In the genomic region with DNA sequence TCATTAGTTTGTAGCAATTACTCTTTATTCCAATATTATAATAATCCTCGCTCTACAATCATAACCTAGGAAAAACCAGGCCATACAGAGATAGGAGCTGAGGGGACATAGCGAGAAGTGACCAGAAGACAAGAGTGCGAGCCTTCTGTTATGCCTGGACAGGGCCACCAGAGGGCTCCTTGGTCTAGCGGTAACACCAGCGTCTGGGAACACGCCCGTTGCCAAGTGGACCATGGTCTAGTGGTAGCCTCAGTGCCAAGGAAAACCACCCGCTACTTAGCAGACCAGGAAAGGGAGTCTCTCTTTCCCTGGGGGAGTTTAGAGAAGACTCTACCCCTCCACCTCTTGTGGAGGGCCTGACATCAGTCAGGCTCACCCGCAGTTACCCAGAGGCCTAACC, we compare ENCODE assay signal across 11 cellular contexts. TPM values are rescaled to one million over a fixed set of nuclear protein-coding genes. Genes with fewer than 3 reads are reported as not detected.
DNase-seq lines count a peak whose midpoint lies in the region; ATAC-seq, FAIRE-seq and TF ChIP-seq lines count a peak whose summit lies in the region.
"Not testable (repeated sequence)": the region's sequence is repeated elsewhere in the genome, so short reads cannot be mapped to it uniquely, and the experiment has no call there.
"Had no signal": no experiment of that assay in that cellular context is flagged by ENCODE, and none has a peak within 500 bp of the region (broad histone marks: within the 10 kb centered on the region; RNA-seq: fewer than 3 reads in every experiment).

No MANE protein-coding gene starts in this region.

- H3K27me3 ChIP-seq in HepG2 (ENCODE audit: control insufficient read depth in 1 of 2, insufficient read depth in 2 of 2, low read length in 2 of 2): peaks cover 2 to 22% of the 10 kb centered on the region in 2 experiments

- in situ Hi-C loops in HepG2 (cut with HindIII; ENCODE audit: extremely low pct_ligation_motif_present, low pct_unique_long_range_greater_than_20kb): not testable (repeated sequence)

- peak; percentile 57 for TF ChIP-seq CTCF in AG09319 (IDR thresholded peaks at IDR 0.05; ENCODE audit: low read depth, low read length)
- TF ChIP-seq CTCF in GM12874 (IDR thresholded peaks at IDR 0.05; ENCODE audit: insufficient read depth, low read depth, low read length): peak; percentile 60
- TF ChIP-seq CTCF in fibroblast of mammary gland (conservative IDR thresholded peaks at IDR 0.05; ENCODE audit: control insufficient read depth, insufficient read depth, low read depth, low read length): peak; percentile 51
- TF ChIP-seq CTCF in HepG2 (CRISPR knock-in tag; IDR thresholded peaks at IDR 0.05): peak; percentile 87

- BruUV-seq in HepG2 (replicated peaks; lab: Mats Ljungman, UMichigan): not testable (repeated sequence)

- TF ChIP-seq EP300 in HepG2 (IDR thresholded peaks at IDR 0.05; ENCODE audit: low read depth in 2 of 2, low read length in 2 of 2); HepG2 (CRISPR knock-in tag; IDR thresholded peaks at IDR 0.05; ENCODE audit: borderline replicate concordance): not testable (repeated sequence)

- POLR2A ChIA-PET in HepG2 (lab: Yijun Ruan, JAX): not testable (repeated sequence)

- H3K4me2 ChIP-seq in HepG2 (ENCODE audit: low read depth, low read length): not testable (repeated sequence)

- CTCF ChIA-PET in HepG2 (lab: Yijun Ruan, JAX; ENCODE audit: low intra/inter-chr PET ratio, low total read pairs): interaction anchor here (0.8 kb wide), 1 partner anchor 133 kb away, joined by 3 read pairs; no protein-coding TSS in a partner anchor

- not testable (repeated sequence) for TF ChIP-seq POLR2A in HepG2 (IDR thresholded peaks at IDR 0.05; ENCODE audit: insufficient read depth in 1 of 2, low read depth in 2 of 2, low read length in 2 of 2)

- H3K36me3 ChIP-seq in HepG2 (replicated peaks in 1 of 2; ENCODE audit: control insufficient read depth in 1 of 2, insufficient read depth in 2 of 2, low read length in 2 of 2): not testable (repeated sequence)

- not testable (repeated sequence) for H3K4me3 ChIP-seq in fibroblast of mammary gland (ENCODE audit: control insufficient read depth, low read depth, low read length); HepG2 (replicated peaks in 1 of 3; ENCODE audit: insufficient read depth in 1 of 3, low read depth in 2 of 3, low read length in 3 of 3)

- H3K4me1 ChIP-seq in HepG2 (ENCODE audit: insufficient read depth, low read length): not testable (repeated sequence)

- ATAC-seq in HepG2, sciatic nerve: not testable (repeated sequence)

- WGBS in HepG2 (ENCODE audit: low lambda C conversion rate): 8% methylated on average over 8 of the region's 9 CpGs

- FAIRE-seq in HepG2 (lab: Jason Lieb, UNC): peak; percentile 46

- H2AFZ ChIP-seq in HepG2 (ENCODE audit: low read length): not testable (repeated sequence)

- DNase-seq in AG09319 (ENCODE audit: extremely low read depth, low read depth) (peak; percentile 30), NCI-H1105 (lab: John Stamatoyannopoulos, UW) (peak; percentile 39), RPMI8226 (peak; percentile 19), amygdala (lab: John Stamatoyannopoulos, UW) (peak in 33 of 56 donors; percentile 2 to 73 (median 32)), fibroblast of mammary gland (ENCODE audit: low read depth) (peak; percentile 64), HepG2 (ENCODE audit: low spot score) (peak; percentile 20), sciatic nerve (ENCODE audit: low spot score) (peak; percentile 81)

- H3K27ac ChIP-seq in HepG2 (ENCODE audit: extremely low read length, insufficient read depth, low read length): not testable (repeated sequence)

- not testable (repeated sequence) for H3K9ac ChIP-seq in HepG2 (ENCODE audit: insufficient read depth, low read depth, low read length)

- not testable (repeated sequence) for H3K9me3 ChIP-seq in HepG2 (ENCODE audit: low read length)

- intact Hi-C loops in HepG2 (cut with micrococcal nuclease; ENCODE audit: unreplicated experiment); sciatic nerve (cut with DNase I): not testable (repeated sequence)

- TF ChIP-seq RAD21 in HepG2 (CRISPR knock-in tag; IDR thresholded peaks at IDR 0.05): peak; percentile 66

- H3K79me2 ChIP-seq in HepG2 (ENCODE audit: insufficient read depth, low read length): not testable (repeated sequence)

- not testable (repeated sequence) for H4K20me1 ChIP-seq in HepG2 (ENCODE audit: insufficient read depth, low read length)

RNA-seq across cellular contexts. Expression of a gene that starts 2.4 kb away (rescaled TPM):
- total RNA-seq in HepG2 (2016; rRNA removed; fragmentation: Illumina TruSeq; extraction: Trizol) (not detected in 2 replicates), sciatic nerve (not detected)
- not detected in 2 replicates for total RNA-seq in HepG2 (2016; cell fraction: cytosol; rRNA removed; fragmentation: Illumina TruSeq; extraction: Trizol; ENCODE audit: low read depth)
- total RNA-seq in HepG2 (2016; cell fraction: insoluble cytoplasmic fraction; rRNA removed; fragmentation: Illumina TruSeq; extraction: Trizol): not detected in 2 replicates
- not detected in 2 replicates for total RNA-seq in HepG2 (2016; cell fraction: membrane; rRNA removed; fragmentation: Illumina TruSeq; extraction: Trizol)
- total RNA-seq in HepG2 (2016; cell fraction: nucleus; rRNA removed; fragmentation: Illumina TruSeq; extraction: Trizol): not detected in 2 replicates
- polyA plus RNA-seq in HepG2 (2011; rRNA removed): not detected in 2 replicates
- polyA plus RNA-seq in HepG2 (2011; cell fraction: cytosol; rRNA removed): not detected in 2 replicates
- not detected in 2 replicates for polyA plus RNA-seq in HepG2 (2011; cell fraction: nucleus; rRNA removed)
- not detected in 2 replicates for polyA plus RNA-seq in HepG2 (2012)
- not detected in 2 replicates for polyA plus RNA-seq in HepG2 (2016; cell fraction: cytosol; fragmentation: Illumina TruSeq; extraction: Trizol; ENCODE audit: low read depth)
- not detected in 2 replicates for polyA plus RNA-seq in HepG2 (2016; cell fraction: insoluble cytoplasmic fraction; fragmentation: Illumina TruSeq; extraction: Trizol; ENCODE audit: low read depth)
- not detected in 2 replicates for polyA plus RNA-seq in HepG2 (2016; cell fraction: membrane; fragmentation: Illumina TruSeq; extraction: Trizol; ENCODE audit: low read depth)
- not detected in 2 replicates for polyA plus RNA-seq in HepG2 (2016; cell fraction: nucleus; fragmentation: Illumina TruSeq; extraction: Trizol; ENCODE audit: insufficient read depth, low read depth)
- polyA minus RNA-seq in HepG2 (2011; rRNA and poly(A)+ RNA removed; ENCODE audit: low replicate concordance): not detected in 2 replicates
- polyA minus RNA-seq in HepG2 (2011; cell fraction: cytosol; rRNA and poly(A)+ RNA removed): not detected in 2 replicates
- not detected in 2 replicates for polyA minus RNA-seq in HepG2 (2011; cell fraction: nucleus; rRNA and poly(A)+ RNA removed)
- total RNA-seq: CD4-positive, alpha-beta memory T cell; T-helper 17 cell had no signal
- polyA plus RNA-seq: CD4-positive, alpha-beta memory T cell had no signal

RNA-seq across cellular contexts. Expression of a gene that starts 10.3 kb away (rescaled TPM):
- total RNA-seq in HepG2 (2016; rRNA removed; fragmentation: Illumina TruSeq; extraction: Trizol): not detected in 2 replicates
- total RNA-seq in HepG2 (2016; cell fraction: cytosol; rRNA removed; fragmentation: Illumina TruSeq; extraction: Trizol; ENCODE audit: low read depth): not detected in 2 replicates
- not detected in 2 replicates for total RNA-seq in HepG2 (2016; cell fraction: insoluble cytoplasmic fraction; rRNA removed; fragmentation: Illumina TruSeq; extraction: Trizol)
- not detected in 2 replicates for total RNA-seq in HepG2 (2016; cell fraction: membrane; rRNA removed; fragmentation: Illumina TruSeq; extraction: Trizol)
- not detected in 2 replicates for total RNA-seq in HepG2 (2016; cell fraction: nucleus; rRNA removed; fragmentation: Illumina TruSeq; extraction: Trizol)
- polyA plus RNA-seq in HepG2 (2011; rRNA removed): not detected in 2 replicates
- not detected in 2 replicates for polyA plus RNA-seq in HepG2 (2011; cell fraction: cytosol; rRNA removed)
- polyA plus RNA-seq in HepG2 (2011; cell fraction: nucleus; rRNA removed): not detected in 2 replicates
- polyA plus RNA-seq in HepG2 (2012): not detected in 2 replicates
- polyA plus RNA-seq in HepG2 (2016; cell fraction: cytosol; fragmentation: Illumina TruSeq; extraction: Trizol; ENCODE audit: low read depth): not detected in 2 replicates
- not detected in 2 replicates for polyA plus RNA-seq in HepG2 (2016; cell fraction: insoluble cytoplasmic fraction; fragmentation: Illumina TruSeq; extraction: Trizol; ENCODE audit: low read depth)
- polyA plus RNA-seq in HepG2 (2016; cell fraction: membrane; fragmentation: Illumina TruSeq; extraction: Trizol; ENCODE audit: low read depth): not detected in 2 replicates
- not detected in 2 replicates for polyA plus RNA-seq in HepG2 (2016; cell fraction: nucleus; fragmentation: Illumina TruSeq; extraction: Trizol; ENCODE audit: insufficient read depth, low read depth)
- polyA minus RNA-seq in HepG2 (2011; rRNA and poly(A)+ RNA removed; ENCODE audit: low replicate concordance): not detected in 2 replicates
- not detected in 2 replicates for polyA minus RNA-seq in HepG2 (2011; cell fraction: cytosol; rRNA and poly(A)+ RNA removed)
- polyA minus RNA-seq in HepG2 (2011; cell fraction: nucleus; rRNA and poly(A)+ RNA removed): not detected in 2 replicates
- total RNA-seq in sciatic nerve: not detected
- total RNA-seq: CD4-positive, alpha-beta memory T cell; occipital lobe; T-helper 17 cell had no signal
- polyA plus RNA-seq: CD4-positive, alpha-beta memory T cell had no signal

RNA-seq across cellular contexts. Expression of a gene that starts 10.4 kb away (rescaled TPM):
- total RNA-seq in HepG2 (2016; rRNA removed; fragmentation: Illumina TruSeq; extraction: Trizol): 85.9 and 150 TPM in 2 replicates
- 11.5 and 14.5 TPM in 2 replicates for total RNA-seq in HepG2 (2016; cell fraction: cytosol; rRNA removed; fragmentation: Illumina TruSeq; extraction: Trizol; ENCODE audit: low read depth)
- 75.6 and 153 TPM in 2 replicates for total RNA-seq in HepG2 (2016; cell fraction: insoluble cytoplasmic fraction; rRNA removed; fragmentation: Illumina TruSeq; extraction: Trizol)
- total RNA-seq in HepG2 (2016; cell fraction: membrane; rRNA removed; fragmentation: Illumina TruSeq; extraction: Trizol): 24.7 and 25.3 TPM in 2 replicates
- total RNA-seq in HepG2 (2016; cell fraction: nucleus; rRNA removed; fragmentation: Illumina TruSeq; extraction: Trizol): 111 and 131 TPM in 2 replicates
- 210 and 272 TPM in 2 replicates for polyA plus RNA-seq in HepG2 (2011; rRNA removed)
- polyA plus RNA-seq in HepG2 (2011; cell fraction: cytosol; rRNA removed): 54.3 and 101 TPM in 2 replicates
- 2,510 and 2,895 TPM in 2 replicates for polyA plus RNA-seq in HepG2 (2011; cell fraction: nucleus; rRNA removed)
- polyA plus RNA-seq in HepG2 (2012): 150 and 238 TPM in 2 replicates
- polyA plus RNA-seq in HepG2 (2016; cell fraction: cytosol; fragmentation: Illumina TruSeq; extraction: Trizol; ENCODE audit: low read depth): 10.9 and 11.3 TPM in 2 replicates
- polyA plus RNA-seq in HepG2 (2016; cell fraction: insoluble cytoplasmic fraction; fragmentation: Illumina TruSeq; extraction: Trizol; ENCODE audit: low read depth): 110 and 134 TPM in 2 replicates
- 12.6 and 14.1 TPM in 2 replicates for polyA plus RNA-seq in HepG2 (2016; cell fraction: membrane; fragmentation: Illumina TruSeq; extraction: Trizol; ENCODE audit: low read depth)
- 389 and 398 TPM in 2 replicates for polyA plus RNA-seq in HepG2 (2016; cell fraction: nucleus; fragmentation: Illumina TruSeq; extraction: Trizol; ENCODE audit: insufficient read depth, low read depth)
- 69.0 and 98.0 TPM in 2 replicates for polyA minus RNA-seq in HepG2 (2011; rRNA and poly(A)+ RNA removed; ENCODE audit: low replicate concordance)
- polyA minus RNA-seq in HepG2 (2011; cell fraction: cytosol; rRNA and poly(A)+ RNA removed): 31.5 and 36.6 TPM in 2 replicates
- polyA minus RNA-seq in HepG2 (2011; cell fraction: nucleus; rRNA and poly(A)+ RNA removed): 105 and 134 TPM in 2 replicates
- 299 TPM for total RNA-seq in sciatic nerve

RNA-seq across cellular contexts. Expression of a gene that starts 17.3 kb away (rescaled TPM):
- total RNA-seq in HepG2 (2016; rRNA removed; fragmentation: Illumina TruSeq; extraction: Trizol) (not detected in 2 replicates), sciatic nerve (not detected)
- total RNA-seq in HepG2 (2016; cell fraction: cytosol; rRNA removed; fragmentation: Illumina TruSeq; extraction: Trizol; ENCODE audit: low read depth): not detected in 2 replicates
- not detected in 2 replicates for total RNA-seq in HepG2 (2016; cell fraction: insoluble cytoplasmic fraction; rRNA removed; fragmentation: Illumina TruSeq; extraction: Trizol)
- total RNA-seq in HepG2 (2016; cell fraction: membrane; rRNA removed; fragmentation: Illumina TruSeq; extraction: Trizol): not detected in 2 replicates
- not detected in 2 replicates for total RNA-seq in HepG2 (2016; cell fraction: nucleus; rRNA removed; fragmentation: Illumina TruSeq; extraction: Trizol)
- polyA plus RNA-seq in HepG2 (2011; rRNA removed): 0.07 and 0.08 TPM in 2 replicates
- not detected in 2 replicates for polyA plus RNA-seq in HepG2 (2011; cell fraction: cytosol; rRNA removed)
- polyA plus RNA-seq in HepG2 (2011; cell fraction: nucleus; rRNA removed): 0.23 and 0.31 TPM in 2 replicates
- polyA plus RNA-seq in HepG2 (2012): not detected in 2 replicates
- not detected in 2 replicates for polyA plus RNA-seq in HepG2 (2016; cell fraction: cytosol; fragmentation: Illumina TruSeq; extraction: Trizol; ENCODE audit: low read depth)
- not detected in 2 replicates for polyA plus RNA-seq in HepG2 (2016; cell fraction: insoluble cytoplasmic fraction; fragmentation: Illumina TruSeq; extraction: Trizol; ENCODE audit: low read depth)
- polyA plus RNA-seq in HepG2 (2016; cell fraction: membrane; fragmentation: Illumina TruSeq; extraction: Trizol; ENCODE audit: low read depth): not detected in 2 replicates
- polyA plus RNA-seq in HepG2 (2016; cell fraction: nucleus; fragmentation: Illumina TruSeq; extraction: Trizol; ENCODE audit: insufficient read depth, low read depth): not detected in 2 replicates
- polyA minus RNA-seq in HepG2 (2011; rRNA and poly(A)+ RNA removed; ENCODE audit: low replicate concordance): not detected in 2 replicates
- polyA minus RNA-seq in HepG2 (2011; cell fraction: cytosol; rRNA and poly(A)+ RNA removed): not detected in 2 replicates
- not detected in 2 replicates for polyA minus RNA-seq in HepG2 (2011; cell fraction: nucleus; rRNA and poly(A)+ RNA removed)
- total RNA-seq: CD4-positive, alpha-beta memory T cell; occipital lobe; T-helper 17 cell had no signal
- polyA plus RNA-seq: CD4-positive, alpha-beta memory T cell had no signal

RNA-seq across cellular contexts. Expression of a gene that starts 26.0 kb away (rescaled TPM):
- not detected in 2 replicates for total RNA-seq in HepG2 (2016; rRNA removed; fragmentation: Illumina TruSeq; extraction: Trizol)
- total RNA-seq in HepG2 (2016; cell fraction: cytosol; rRNA removed; fragmentation: Illumina TruSeq; extraction: Trizol; ENCODE audit: low read depth): not detected in 2 replicates
- not detected in 2 replicates for total RNA-seq in HepG2 (2016; cell fraction: insoluble cytoplasmic fraction; rRNA removed; fragmentation: Illumina TruSeq; extraction: Trizol)
- not detected in 2 replicates for total RNA-seq in HepG2 (2016; cell fraction: membrane; rRNA removed; fragmentation: Illumina TruSeq; extraction: Trizol)
- total RNA-seq in HepG2 (2016; cell fraction: nucleus; rRNA removed; fragmentation: Illumina TruSeq; extraction: Trizol): not detected in 2 replicates
- polyA plus RNA-seq in HepG2 (2011; rRNA removed): not detected in 2 replicates
- polyA plus RNA-seq in HepG2 (2011; cell fraction: cytosol; rRNA removed): not detected in 2 replicates
- polyA plus RNA-seq in HepG2 (2011; cell fraction: nucleus; rRNA removed): not detected in 2 replicates
- polyA plus RNA-seq in HepG2 (2012): not detected in 2 replicates
- polyA plus RNA-seq in HepG2 (2016; cell fraction: cytosol; fragmentation: Illumina TruSeq; extraction: Trizol; ENCODE audit: low read depth): not detected in 2 replicates
- polyA plus RNA-seq in HepG2 (2016; cell fraction: insoluble cytoplasmic fraction; fragmentation: Illumina TruSeq; extraction: Trizol; ENCODE audit: low read depth): not detected in 2 replicates
- polyA plus RNA-seq in HepG2 (2016; cell fraction: membrane; fragmentation: Illumina TruSeq; extraction: Trizol; ENCODE audit: low read depth): not detected in 2 replicates
- not detected in 2 replicates for polyA plus RNA-seq in HepG2 (2016; cell fraction: nucleus; fragmentation: Illumina TruSeq; extraction: Trizol; ENCODE audit: insufficient read depth, low read depth)
- not detected in 2 replicates for polyA minus RNA-seq in HepG2 (2011; rRNA and poly(A)+ RNA removed; ENCODE audit: low replicate concordance)
- polyA minus RNA-seq in HepG2 (2011; cell fraction: cytosol; rRNA and poly(A)+ RNA removed): not detected in 2 replicates
- not detected in 2 replicates for polyA minus RNA-seq in HepG2 (2011; cell fraction: nucleus; rRNA and poly(A)+ RNA removed)
- not detected for total RNA-seq in sciatic nerve
- total RNA-seq: CD4-positive, alpha-beta memory T cell; occipital lobe; T-helper 17 cell had no signal
- polyA plus RNA-seq: CD4-positive, alpha-beta memory T cell had no signal

Comparison
In these comparisons a context has a peak if more than half of its experiments do, and no peak if none do; other contexts are left out.
1. DNase-seq: peak in every context shown above with its lines; median percentile 81 in sciatic nerve; 64 in fibroblast of mammary gland; 39 in NCI-H1105; 32 in amygdala; 30 in AG09319; 20 in HepG2; 19 in RPMI8226.